In genomic region chr10:122034149-122034756, GRCh38 we compare ENCODE assay signal across 13 cellular contexts. TPM values are rescaled to one million over a fixed set of nuclear protein-coding genes. Genes with fewer than 3 reads are reported as not detected.
A peak's percentile ranks its signal among the peaks of the same experiment; 100 is the strongest.
DNase-seq lines count a peak whose midpoint lies in the region; ATAC-seq and TF ChIP-seq lines count a peak whose summit lies in the region.
"Had no signal": no experiment of that assay in that cellular context is flagged by ENCODE, and none has a peak within 500 bp of the region (broad histone marks: within the 10 kb centered on the region; RNA-seq: fewer than 3 reads in every experiment).

No MANE protein-coding gene starts in this region.

- no peak overlapping the region for H3K27ac Mint-ChIP-seq in stimulated activated memory B cell treated with anti-CD40 and anti-IgM and Interleukin-4, amounts not matched to agents 10 μg/mL and 1 μg/mL and 100 μg/mL, for 72 hours

- H3K27me3 ChIP-seq in MG63 (no peaks in the 10 kb centered on the region), dorsolateral prefrontal cortex (peaks cover 0 to 26% (median 3%) of the 10 kb centered on the region in 45 donors)
- H3K27me3 ChIP-seq: ascending aorta, tibial artery had no signal

- no peaks in the 10 kb centered on the region for H3K36me3 Mint-ChIP-seq in stimulated activated memory B cell treated with anti-CD40 and anti-IgM and Interleukin-4, amounts not matched to agents 10 μg/mL and 1 μg/mL and 100 μg/mL, for 72 hours

- DNase-seq in GM04503 (ENCODE audit: low read depth) (peak; percentile 27), MG63 (peak; percentile 12), epithelial cell of prostate (ENCODE audit: low read depth, low spot score) (no peak), putamen (ENCODE audit: low spot score) (peak; percentile 11), dorsolateral prefrontal cortex (no peak), coronary artery (ENCODE audit: low spot score) (no peak)
- DNase-seq: DMS79, tibial artery had no signal

- peaks cover 3% of the 10 kb centered on the region for H3K9me3 Mint-ChIP-seq in stimulated activated memory B cell treated with anti-CD40 and anti-IgM and Interleukin-4, amounts not matched to agents 10 μg/mL and 1 μg/mL and 100 μg/mL, for 72 hours

- H3K27me3 Mint-ChIP-seq in stimulated activated memory B cell treated with anti-CD40 and anti-IgM and Interleukin-4, amounts not matched to agents 10 μg/mL and 1 μg/mL and 100 μg/mL, for 72 hours = peaks cover 48% of the 10 kb centered on the region

- H3K4me1 Mint-ChIP-seq in stimulated activated memory B cell treated with anti-CD40 and anti-IgM and Interleukin-4, amounts not matched to agents 10 μg/mL and 1 μg/mL and 100 μg/mL, for 72 hours = no peaks in the 10 kb centered on the region

- no peak overlapping the region for H3K4me3 Mint-ChIP-seq in stimulated activated memory B cell treated with anti-CD40 and anti-IgM and Interleukin-4, amounts not matched to agents 10 μg/mL and 1 μg/mL and 100 μg/mL, for 72 hours

- H3K4me3 ChIP-seq in MG63 = no peak overlapping the region
- H3K4me3 ChIP-seq in dorsolateral prefrontal cortex = no peak overlapping the region
- no peak overlapping the region for H3K4me3 ChIP-seq in coronary artery
- H3K4me3 ChIP-seq: ascending aorta, skin epidermis, tibial artery had no signal

- ATAC-seq in GM18502 (IDR thresholded peaks at IDR 0.05; ENCODE audit: poor library complexity, unreplicated experiment) = no peak
- ATAC-seq in stimulated activated memory B cell treated with anti-CD40 and anti-IgM and Interleukin-4, amounts not matched to agents 10 μg/mL and 1 μg/mL and 100 μg/mL, for 72 hours = no peak
- ATAC-seq: activated CD4-positive, CD25-positive, alpha-beta regulatory T cell treated with anti-CD3 and anti-CD28 coated beads, Interleukin-2, amount 50 U/mL, for 24 hours had no signal

- H3K27ac ChIP-seq in epithelial cell of prostate = peak overlapping the region; percentile 44
- no peak overlapping the region for H3K27ac ChIP-seq in dorsolateral prefrontal cortex
- no peak overlapping the region for H3K27ac ChIP-seq in coronary artery
- H3K27ac ChIP-seq: ascending aorta, skin epidermis, tibial artery had no signal

- no peak for TF ChIP-seq CTCF in dorsolateral prefrontal cortex (IDR thresholded peaks at IDR 0.05 in 54 of 56, conservative IDR thresholded peaks at IDR 0.05 in 2 of 56; ENCODE audit: low read depth in 1 of 56, partially characterized antibody in 56 of 56)
- TF ChIP-seq CTCF in coronary artery (IDR thresholded peaks at IDR 0.05) = no peak

- no peaks in the 10 kb centered on the region for H3K9me3 ChIP-seq in MG63
- H3K9me3 ChIP-seq: ascending aorta, tibial artery had no signal

- H3K36me3 ChIP-seq in MG63 = no peaks in the 10 kb centered on the region
- H3K36me3 ChIP-seq: ascending aorta, tibial artery had no signal

- intact Hi-C loops in dorsolateral prefrontal cortex (cut with DNase I) = no loop called here

RNA-seq across cellular contexts. Expression of gene TACC2, which starts 45.3 kb away (rescaled TPM):
- 7.3 and 7.4 TPM in 2 replicates for total RNA-seq in MG63 (2014; rRNA removed; shearing (Covaris generic); ENCODE audit: low replicate concordance)
- 10 to 100 TPM; 27.0 to 73.4 (median 48.0) TPM for total RNA-seq in dorsolateral prefrontal cortex

RNA-seq across cellular contexts. Expression of gene NSMCE4A, which starts 59.2 kb away (rescaled TPM):
- 65.7 and 85.6 TPM in 2 replicates for total RNA-seq in MG63 (2014; rRNA removed; shearing (Covaris generic); ENCODE audit: low replicate concordance)
- 10 to 100 TPM; 16.5 to 50.0 (median 28.4) TPM for total RNA-seq in dorsolateral prefrontal cortex

Comparison
In these comparisons a context has a peak if more than half of its experiments do, and no peak if none do; other contexts are left out.
1. DNase-seq: peak in GM04503 (single experiment), MG63 (single experiment) and putamen (single experiment); none in epithelial cell of prostate (single experiment), dorsolateral prefrontal cortex (0 of 10) and coronary artery (single experiment).